ENCODE assay signal across 8 cellular contexts in the genomic region with DNA sequence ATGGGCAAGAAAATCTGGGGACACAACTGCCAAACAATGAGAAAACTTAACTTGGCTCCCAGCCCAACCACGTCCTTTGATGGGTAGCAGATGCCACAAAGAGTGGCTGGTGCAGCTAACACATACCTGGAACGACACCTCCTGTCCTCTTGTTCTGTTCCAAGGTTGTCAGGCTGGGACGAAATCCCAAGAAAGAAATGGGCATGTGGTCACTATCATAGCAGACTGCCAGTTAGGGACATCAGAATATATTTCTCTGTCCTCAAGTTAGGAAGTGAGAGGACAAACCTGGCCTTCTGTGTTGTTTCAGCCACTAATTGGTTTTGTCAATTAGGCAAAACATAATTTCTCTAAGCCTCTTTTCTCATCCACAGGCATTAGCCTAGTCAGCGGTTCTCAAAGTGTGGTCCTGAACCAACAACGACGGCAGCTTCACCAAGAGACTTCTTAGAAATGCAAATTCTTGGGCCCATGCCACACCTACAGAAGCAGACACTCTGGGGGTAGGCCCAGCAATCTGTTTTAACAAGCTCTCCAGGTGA.
DNase-seq lines count a peak whose midpoint lies in the region; ATAC-seq lines count a peak whose summit lies in the region.

No MANE protein-coding gene starts in this region.

- peak overlapping the region in 20 of 21 experiments; percentile 13 to 94 (median 77) for H3K27ac ChIP-seq in skin epidermis

- H3K4me3 ChIP-seq in skin epidermis = no peak overlapping the region

- peak; percentile 37 for ATAC-seq in GM21390 (IDR thresholded peaks at IDR 0.05; ENCODE audit: unreplicated experiment)

- DNase-seq in RPMI8226 (peak; percentile 98), MV-4-11 (lab: John Stamatoyannopoulos, UW) (no peak), NCI-H2227 treated with DMSO at 0.1 percent for 48 hours (lab: John Stamatoyannopoulos, UW) (no peak), mesenteric fat pad (ENCODE audit: low spot score) (no peak), NCI-H2196 treated with DMSO at 0.1 percent for 48 hours (lab: John Stamatoyannopoulos, UW; ENCODE audit: unreplicated experiment) (no peak)
- DNase-seq in effector CD4-positive, alpha-beta T cell = peak; percentile 47

Comparison
In these comparisons a context has a peak if more than half of its experiments do, and no peak if none do; other contexts are left out.
1. DNase-seq: peak in RPMI8226 (single experiment) and effector CD4-positive, alpha-beta T cell (single experiment); none in MV-4-11 (single experiment), NCI-H2227 treated with DMSO at 0.1 percent for 48 hours (single experiment), mesenteric fat pad (single experiment) and NCI-H2196 treated with DMSO at 0.1 percent for 48 hours (single experiment).